13 cellular contexts compared by ENCODE assay signal in genomic region chr14:77654001-77654431, GRCh38. TPM values are rescaled to one million over a fixed set of nuclear protein-coding genes. Genes with fewer than 3 reads are reported as not detected.
DNase-seq lines count a peak whose midpoint lies in the region; ATAC-seq and TF ChIP-seq lines count a peak whose summit lies in the region.
"Had no signal": no experiment of that assay in that cellular context is flagged by ENCODE, and none has a peak within 500 bp of the region (broad histone marks: within the 10 kb centered on the region; RNA-seq: fewer than 3 reads in every experiment).

No MANE protein-coding gene starts in this region.

- no peaks in the 10 kb centered on the region for H4K20me1 ChIP-seq in GM23248 (ENCODE audit: insufficient read depth)

- H3K9ac ChIP-seq in GM23248 = no peak overlapping the region

- no peaks in the 10 kb centered on the region for H3K9me3 Mint-ChIP-seq in CD8-positive, alpha-beta memory T cell
- H3K9me3 Mint-ChIP-seq: activated naive CD4-positive, alpha-beta T cell treated with anti-CD3 and anti-CD28 coated beads, Interleukin-2, amount 10 ng/mL, durations not matched to agents 7 days and 5 days had no signal

- peaks cover 0 to 4% (median 0%) of the 10 kb centered on the region in 3 donors for H3K4me1 Mint-ChIP-seq in CD8-positive, alpha-beta memory T cell

- ATAC-seq in HG02973 (IDR thresholded peaks at IDR 0.05; ENCODE audit: unreplicated experiment) = no peak
- no peak for ATAC-seq in GM19455 (IDR thresholded peaks at IDR 0.05; ENCODE audit: unreplicated experiment)
- no peak for ATAC-seq in GM21423 (IDR thresholded peaks at IDR 0.05; ENCODE audit: unreplicated experiment)

- peaks cover 0 to 1% of the 10 kb centered on the region in 2 donors for H3K27me3 Mint-ChIP-seq in CD8-positive, alpha-beta memory T cell

- H3K9me3 ChIP-seq in A673 (ENCODE audit: low read depth, low read length, poor library complexity, severe bottlenecking) = no peaks in the 10 kb centered on the region
- H3K9me3 ChIP-seq in GM23248 (ENCODE audit: low read depth) = no peaks in the 10 kb centered on the region
- H3K9me3 ChIP-seq in ectodermal cell (ENCODE audit: control insufficient read depth, low read length) = no peaks in the 10 kb centered on the region
- no peaks in the 10 kb centered on the region for H3K9me3 ChIP-seq in CD8-positive, alpha-beta memory T cell (ENCODE audit: low read length)
- H3K9me3 ChIP-seq: MG63, uterus had no signal

- intact Hi-C loops in A673 (cut with micrococcal nuclease; ENCODE audit: unreplicated experiment) = no loop called here

- DNase-seq in A673 (ENCODE audit: low spot score) = peak; percentile 25
- no peak for DNase-seq in GM23248
- peak; percentile 35 for DNase-seq in NCI-H2227 treated with DMSO at 0.1 percent for 48 hours (lab: John Stamatoyannopoulos, UW)
- DNase-seq in CD8-positive, alpha-beta memory T cell = no peak
- DNase-seq: activated naive CD4-positive, alpha-beta T cell treated with anti-CD3 and anti-CD28 coated beads, Interleukin-2, amount 10 ng/mL, durations not matched to agents 7 days and 5 days; kidney glomerular epithelial cell; MG63; stimulated activated CD4-positive, alpha-beta T cell treated with anti-CD3 and anti-CD28 coated beads, Interleukin-1b, Interleukin-23, amount 100 ng/mL, for 48 hours; uterus had no signal

- peaks cover 0 to 1% (median 0%) of the 10 kb centered on the region in 3 donors for H3K36me3 Mint-ChIP-seq in CD8-positive, alpha-beta memory T cell
- H3K36me3 Mint-ChIP-seq: activated naive CD4-positive, alpha-beta T cell treated with anti-CD3 and anti-CD28 coated beads, Interleukin-2, amount 10 ng/mL, durations not matched to agents 7 days and 5 days had no signal

- H3K36me3 ChIP-seq in A673 (ENCODE audit: insufficient read depth, low read length, poor library complexity, severe bottlenecking) (no peaks in the 10 kb centered on the region), GM23248 (ENCODE audit: low read depth) (no peaks in the 10 kb centered on the region), ectodermal cell (ENCODE audit: control insufficient read depth, insufficient read depth, low read length) (no peaks in the 10 kb centered on the region)
- no peaks in the 10 kb centered on the region for H3K36me3 ChIP-seq in CD8-positive, alpha-beta memory T cell (ENCODE audit: insufficient read depth, low read length)
- H3K36me3 ChIP-seq: MG63, uterus had no signal

- POLR2A ChIA-PET in A673 (lab: Charles Lee; ENCODE audit: low non-redundant PET) = no interaction called here
- POLR2A ChIA-PET in CD8-positive, alpha-beta memory T cell (lab: Charles Lee) = interaction anchor here (0.6 kb wide), 1 partner anchor 13 kb away, joined by 3 read pairs; no protein-coding TSS in a partner anchor

- no peak overlapping the region for H3K27ac Mint-ChIP-seq in CD8-positive, alpha-beta memory T cell
- H3K27ac Mint-ChIP-seq: activated naive CD4-positive, alpha-beta T cell treated with anti-CD3 and anti-CD28 coated beads, Interleukin-2, amount 10 ng/mL, durations not matched to agents 7 days and 5 days had no signal

- no peaks in the 10 kb centered on the region for H3K79me2 ChIP-seq in GM23248 (ENCODE audit: insufficient read depth)

- TF ChIP-seq CTCF in A673 (conservative IDR thresholded peaks at IDR 0.05; ENCODE audit: low read depth, low read length) = no peak

- H2AFZ ChIP-seq in GM23248 = 0 out of 2 replicates have a peak overlapping the region, but pooled peaks have one; percentile 4

- no TSS peak for BruUV-seq in A673 (replicated peaks; lab: Mats Ljungman, UMichigan)

- no peaks in the 10 kb centered on the region for H3K9me2 ChIP-seq in GM23248 (ENCODE audit: insufficient read depth)

- no peak overlapping the region for H3K4me3 Mint-ChIP-seq in CD8-positive, alpha-beta memory T cell
- H3K4me3 Mint-ChIP-seq: activated naive CD4-positive, alpha-beta T cell treated with anti-CD3 and anti-CD28 coated beads, Interleukin-2, amount 10 ng/mL, durations not matched to agents 7 days and 5 days had no signal

- H3K4me3 ChIP-seq in A673 (ENCODE audit: low read depth, low read length, poor library complexity, severe bottlenecking) (no peak overlapping the region), GM23248 (no peak overlapping the region), ectodermal cell (ENCODE audit: insufficient read depth, low read depth, low read length) (no peak overlapping the region)
- no peak overlapping the region for H3K4me3 ChIP-seq in CD8-positive, alpha-beta memory T cell (ENCODE audit: low read length)
- H3K4me3 ChIP-seq: MG63, uterus had no signal

- no peaks in the 10 kb centered on the region for H3K27me3 ChIP-seq in A673 (replicated peaks; ENCODE audit: insufficient read depth, low read depth, low read length, poor library complexity)
- no peaks in the 10 kb centered on the region for H3K27me3 ChIP-seq in GM23248 (replicated peaks; ENCODE audit: insufficient read depth)
- H3K27me3 ChIP-seq in ectodermal cell (ENCODE audit: control insufficient read depth, insufficient read depth, low read length, poor library complexity, severe bottlenecking) = no peaks in the 10 kb centered on the region
- H3K27me3 ChIP-seq in CD8-positive, alpha-beta memory T cell (ENCODE audit: insufficient read depth, low read length, poor library complexity, severe bottlenecking) = no peaks in the 10 kb centered on the region
- H3K27me3 ChIP-seq: MG63, uterus had no signal

- H3K4me1 ChIP-seq in A673 (ENCODE audit: insufficient read depth, low read length, poor library complexity, severe bottlenecking) (peaks cover 6% of the 10 kb centered on the region), GM23248 (ENCODE audit: insufficient read depth) (peaks cover 1% of the 10 kb centered on the region; the same call in 1 of the 2 replicates), ectodermal cell (ENCODE audit: control insufficient read depth, insufficient read depth, low read length) (peaks cover 16% of the 10 kb centered on the region)
- no peaks in the 10 kb centered on the region for H3K4me1 ChIP-seq in CD8-positive, alpha-beta memory T cell (ENCODE audit: insufficient read depth, low read length)
- H3K4me1 ChIP-seq: uterus had no signal

- in situ Hi-C loops in GM23248 (cut with MboI) = no loop called here

- no peaks in the 10 kb centered on the region for H3F3A ChIP-seq in GM23248 (ENCODE audit: insufficient read depth)

- CTCF ChIA-PET in A673 (lab: Charles Lee) = interaction anchor here (0.5 kb wide), 1 partner anchor 98 kb away, joined by 4 read pairs; no protein-coding TSS in a partner anchor
- CTCF ChIA-PET in CD8-positive, alpha-beta memory T cell (lab: Charles Lee) = no interaction called here

- H3K27ac ChIP-seq in A673 (ENCODE audit: low read depth, low read length, poor library complexity, severe bottlenecking) (no peak overlapping the region), GM23248 (no peak overlapping the region), ectodermal cell (ENCODE audit: insufficient read depth, low read depth, low read length, poor library complexity, severe bottlenecking) (peak overlapping the region; percentile 44)
- H3K27ac ChIP-seq in CD8-positive, alpha-beta memory T cell (ENCODE audit: low read depth, low read length) = no peak overlapping the region
- H3K27ac ChIP-seq: uterus had no signal

- WGBS in GM23248 (ENCODE audit: low coverage in 1 of 2, low lambda C conversion rate in 2 of 2, missing lambda C conversion rate in 2 of 2), 2 experiments = 69 to 75% methylated on average over 9 to 11 of the region's 11 CpGs
- WGBS in ectodermal cell, 2 experiments = 34 to 44% methylated on average over 11 of the region's 11 CpGs

- H3K4me2 ChIP-seq in GM23248 (ENCODE audit: unreplicated experiment) = no peak overlapping the region

RNA-seq across cellular contexts. Expression of gene SPTLC2, which starts 37.6 kb away (rescaled TPM):
- 17.3 and 19.0 TPM in 2 replicates for total RNA-seq in A673 (2021)
- 45.6 and 50.2 TPM in 2 replicates for total RNA-seq in GM23248 (2014; rRNA removed; shearing (Covaris generic))
- polyA plus RNA-seq in GM23248 (2016; fragmentation: Nextera tagmentation; extraction: Ambion mirVana) = 38.1 and 44.7 TPM in 2 replicates
- 7.3 TPM for polyA plus RNA-seq in ectodermal cell (2013, experiment 1 of 4)
- polyA plus RNA-seq in ectodermal cell (2013, experiment 2 of 4) = 8.9 TPM
- polyA plus RNA-seq in ectodermal cell (2013, experiment 3 of 4) = 5.2 TPM
- 6.1 TPM for polyA plus RNA-seq in ectodermal cell (2013, experiment 4 of 4)
- 10 to 100 TPM; 24.1 to 27.5 TPM for total RNA-seq in CD8-positive, alpha-beta memory T cell
- 15.6 TPM for polyA plus RNA-seq in CD8-positive, alpha-beta memory T cell

RNA-seq across cellular contexts. Expression of gene ALKBH1, which starts 53.8 kb away (rescaled TPM):
- 19.4 and 22.3 TPM in 2 replicates for total RNA-seq in A673 (2021)
- total RNA-seq in GM23248 (2014; rRNA removed; shearing (Covaris generic)) = 13.2 and 13.4 TPM in 2 replicates
- 10.2 and 11.3 TPM in 2 replicates for polyA plus RNA-seq in GM23248 (2016; fragmentation: Nextera tagmentation; extraction: Ambion mirVana)
- 16.4 TPM for polyA plus RNA-seq in ectodermal cell (2013, experiment 1 of 4)
- 17.6 TPM for polyA plus RNA-seq in ectodermal cell (2013, experiment 2 of 4)
- 15.6 TPM for polyA plus RNA-seq in ectodermal cell (2013, experiment 3 of 4)
- polyA plus RNA-seq in ectodermal cell (2013, experiment 4 of 4) = 15.8 TPM
- 10 to 100 TPM; 18.6 to 19.4 TPM for total RNA-seq in CD8-positive, alpha-beta memory T cell
- polyA plus RNA-seq in CD8-positive, alpha-beta memory T cell = 8.8 TPM

RNA-seq across cellular contexts. Expression of gene SLIRP, which starts 53.9 kb away (rescaled TPM):
- total RNA-seq in A673 (2021) = 275 and 318 TPM in 2 replicates
- 147 and 258 TPM in 2 replicates for total RNA-seq in GM23248 (2014; rRNA removed; shearing (Covaris generic))
- polyA plus RNA-seq in GM23248 (2016; fragmentation: Nextera tagmentation; extraction: Ambion mirVana) = 417 and 418 TPM in 2 replicates
- 323 TPM for polyA plus RNA-seq in ectodermal cell (2013, experiment 1 of 4)
- polyA plus RNA-seq in ectodermal cell (2013, experiment 2 of 4) = 305 TPM
- polyA plus RNA-seq in ectodermal cell (2013, experiment 3 of 4) = 348 TPM
- 390 TPM for polyA plus RNA-seq in ectodermal cell (2013, experiment 4 of 4)
- 100 to 1,000 TPM; 162 to 166 TPM for total RNA-seq in CD8-positive, alpha-beta memory T cell
- 218 TPM for polyA plus RNA-seq in CD8-positive, alpha-beta memory T cell

Comparison
In these comparisons a context has a peak if more than half of its experiments do, and no peak if none do; other contexts are left out.
1. DNase-seq: peak in A673 (single experiment) and NCI-H2227 treated with DMSO at 0.1 percent for 48 hours (single experiment); none in GM23248 (single experiment) and CD8-positive, alpha-beta memory T cell (0 of 5).